Comparison of ENCODE assay signal across 7 cellular contexts in genomic region chr7:5428470-5429252, GRCh38.
DNase-seq lines count a peak whose midpoint lies in the region; ATAC-seq lines count a peak whose summit lies in the region.

No MANE protein-coding gene starts in this region.

- peaks cover 2% of the 10 kb centered on the region for H3K36me3 ChIP-seq in rectal smooth muscle tissue (ENCODE audit: control insufficient read depth, insufficient read depth, low read length)

- DNase-seq in GM03348 (ENCODE audit: low spot score) (peak; percentile 73), NCI-H1694 treated with DMSO at 0.1 percent for 48 hours (lab: John Stamatoyannopoulos, UW) (peak; percentile 86), amygdala (lab: John Stamatoyannopoulos, UW) (peak in 45 of 56 donors; percentile 20 to 71 (median 52)), hippocampal formation (lab: John Stamatoyannopoulos, UW) (peak; percentile 51 to 63), germinal center (ENCODE audit: low spot score) (no peak)

- H3K4me1 ChIP-seq in rectal smooth muscle tissue (ENCODE audit: control insufficient read depth, insufficient read depth, low read length), result peaks cover 7% of the 10 kb centered on the region

- peak overlapping the region; percentile 64 for H3K9ac ChIP-seq in rectal smooth muscle tissue (ENCODE audit: low read length)

- no peak for ATAC-seq in HG02798 (IDR thresholded peaks at IDR 0.05; ENCODE audit: poor library complexity, unreplicated experiment)

- peak overlapping the region; percentile 98 for H3K4me3 ChIP-seq in rectal smooth muscle tissue (ENCODE audit: low read length)

- no peaks in the 10 kb centered on the region for H3K27me3 ChIP-seq in rectal smooth muscle tissue (ENCODE audit: control insufficient read depth, insufficient read depth, low read length)

- H3K27ac ChIP-seq in rectal smooth muscle tissue (ENCODE audit: low read depth, low read length), result peak overlapping the region; percentile 99
